Comparison of ENCODE assay signal across 14 cellular contexts in genomic region chr2:85921659-85922058, GRCh38. TPM values are rescaled to one million over a fixed set of nuclear protein-coding genes. Genes with fewer than 3 reads are reported as not detected.
DNase-seq lines count a peak whose midpoint lies in the region; ATAC-seq and TF ChIP-seq lines count a peak whose summit lies in the region.
"Had no signal": no experiment of that assay in that cellular context is flagged by ENCODE, and none has a peak within 500 bp of the region (broad histone marks: within the 10 kb centered on the region; RNA-seq: fewer than 3 reads in every experiment).

No MANE protein-coding gene starts in this region.

- TF ChIP-seq CTCF in PC-3 (conservative IDR thresholded peaks at IDR 0.05; ENCODE audit: low read depth, low read length), result no peak
- no peak for TF ChIP-seq CTCF in smooth muscle cell (IDR thresholded peaks at IDR 0.05; ENCODE audit: borderline replicate concordance, insufficient read depth, poor library complexity, severe bottlenecking)

- H3K4me1 ChIP-seq in BLaER1 treated with 17β-estradiol and CSF1 and Interleukin-3, amounts not matched to agents 10 nM and 100 nM, result peaks cover 7 to 34% (median 27%) of the 10 kb centered on the region in 10 experiments; a peak in 19 of 20 replicates
- H3K4me1 ChIP-seq in PC-3 (ENCODE audit: insufficient read depth, low read length), result peaks cover 29% of the 10 kb centered on the region
- H3K4me1 ChIP-seq in smooth muscle cell (ENCODE audit: low read depth), result peaks cover 12% of the 10 kb centered on the region

- CTCF ChIA-PET in PC-3 (lab: Charles Lee), result interaction anchor here (1.3 kb wide), 1 partner anchor 94 kb away, joined by 3 read pairs; no protein-coding TSS in a partner anchor

- no peaks in the 10 kb centered on the region for H4K20me1 ChIP-seq in BLaER1 treated with 17β-estradiol and CSF1 and Interleukin-3, amounts not matched to agents 10 nM and 100 nM
- H4K20me1 ChIP-seq in PC-3 (ENCODE audit: low read length) (no peaks in the 10 kb centered on the region), smooth muscle cell (ENCODE audit: low read depth) (no peaks in the 10 kb centered on the region)

- no peaks in the 10 kb centered on the region for H3F3A ChIP-seq in PC-3 (ENCODE audit: low read length, unreplicated experiment)
- H3F3A ChIP-seq in smooth muscle cell (ENCODE audit: low read depth), result peaks cover 11% of the 10 kb centered on the region

- peak overlapping the region in 7 of 11 experiments; percentile 54 to 72 (median 65); a peak in 13 of 22 replicates for H3K4me2 ChIP-seq in BLaER1 treated with 17β-estradiol and CSF1 and Interleukin-3, amounts not matched to agents 10 nM and 100 nM
- H3K4me2 ChIP-seq in PC-3 (ENCODE audit: low read length), result peak overlapping the region; percentile 16; the same call in 1 of the 2 replicates
- H3K4me2 ChIP-seq in smooth muscle cell, result peak overlapping the region; percentile 38

- H3K79me2 ChIP-seq in PC-3 (ENCODE audit: low read length), result no peaks in the 10 kb centered on the region
- no peaks in the 10 kb centered on the region for H3K79me2 ChIP-seq in smooth muscle cell (ENCODE audit: low read depth)

- no peak overlapping the region for H3K4me3 ChIP-seq in BLaER1 treated with 17β-estradiol and CSF1 and Interleukin-3, amounts not matched to agents 10 nM and 100 nM
- no peak overlapping the region for H3K4me3 ChIP-seq in PC-3 (ENCODE audit: low read length)
- H3K4me3 ChIP-seq in smooth muscle cell, result no peak overlapping the region

- H3K36me3 ChIP-seq in BLaER1 treated with 17β-estradiol and CSF1 and Interleukin-3, amounts not matched to agents 10 nM and 100 nM, result no peaks in the 10 kb centered on the region
- H3K36me3 ChIP-seq in PC-3 (ENCODE audit: low read depth, low read length), result no peaks in the 10 kb centered on the region
- H3K36me3 ChIP-seq in smooth muscle cell (ENCODE audit: low read depth), result no peaks in the 10 kb centered on the region

- POLR2A ChIA-PET in PC-3 (lab: Charles Lee; ENCODE audit: unreplicated experiment), result no interaction called here

- no peaks in the 10 kb centered on the region for H3K9me3 ChIP-seq in BLaER1 treated with 17β-estradiol and CSF1 and Interleukin-3, amounts not matched to agents 10 nM and 100 nM (replicated peaks in 1 of 11)
- H3K9me3 ChIP-seq in PC-3 (ENCODE audit: low read length) (no peaks in the 10 kb centered on the region), smooth muscle cell (replicated peaks; ENCODE audit: low read depth) (no peaks in the 10 kb centered on the region)

- TF ChIP-seq POLR2A in erythroblast (IDR thresholded peaks at IDR 0.05; ENCODE audit: low read length), result no peak

- no TSS peak for BruUV-seq in PC-3 (replicated peaks; lab: Mats Ljungman, UMichigan)

- DNase-seq in PC-3, result no peak
- DNase-seq in erythroblast (lab: John Stamatoyannopoulos, UW), result peak; percentile 42 to 74
- DNase-seq in smooth muscle cell (lab: John Stamatoyannopoulos, UW; ENCODE audit: unreplicated experiment), result no peak
- DNase-seq in C1 segment of cervical spinal cord (lab: John Stamatoyannopoulos, UW), result no peak
- no peak for DNase-seq in putamen (ENCODE audit: low spot score)
- DNase-seq: activated CD4-positive, alpha-beta T cell treated with anti-CD3 and anti-CD28 coated beads for 48 hours; activated naive CD8-positive, alpha-beta T cell treated with anti-CD3 and anti-CD28 coated beads, Interleukin-2, amount 10 ng/mL, durations not matched to agents 7 days and 5 days; activated T-cell treated with anti-CD3 and anti-CD28 coated beads for 4 hours; GDM1; NCI-H1105; trophoblast cell had no signal

- H3K27ac ChIP-seq in BLaER1 treated with 17β-estradiol and CSF1 and Interleukin-3, amounts not matched to agents 10 nM and 100 nM, result no peak overlapping the region
- H3K27ac ChIP-seq in PC-3 (ENCODE audit: low read length) (no peak overlapping the region), smooth muscle cell (ENCODE audit: low read depth) (no peak overlapping the region)

- H3K9me2 ChIP-seq in PC-3 (replicated peaks; ENCODE audit: low read length), result no peaks in the 10 kb centered on the region

- 0 out of 22 replicates have a peak overlapping the region, but pooled peaks of 1 of the 11 experiments have one; percentile 14 for H3K9ac ChIP-seq in BLaER1 treated with 17β-estradiol and CSF1 and Interleukin-3, amounts not matched to agents 10 nM and 100 nM
- no peak overlapping the region for H3K9ac ChIP-seq in PC-3 (ENCODE audit: low read length)
- no peak overlapping the region for H3K9ac ChIP-seq in smooth muscle cell (ENCODE audit: low read depth)

- intact Hi-C loops in PC-3 (cut with micrococcal nuclease), result no loop called here

- H2AFZ ChIP-seq in PC-3 (ENCODE audit: low read length) (no peak overlapping the region), smooth muscle cell (ENCODE audit: low read depth) (no peak overlapping the region)

- ATAC-seq in PC-3, result no peak
- no peak for ATAC-seq in GM19467 (IDR thresholded peaks at IDR 0.05; ENCODE audit: unreplicated experiment)
- ATAC-seq in esophagus mucosa, result no peak

- 37% methylated on average over 5 of the region's 5 CpGs for WGBS in smooth muscle cell (ENCODE audit: low lambda C conversion rate)

- no peaks in the 10 kb centered on the region for H3K27me3 ChIP-seq in BLaER1 treated with 17β-estradiol and CSF1 and Interleukin-3, amounts not matched to agents 10 nM and 100 nM
- H3K27me3 ChIP-seq in PC-3 (ENCODE audit: low read length), result no peaks in the 10 kb centered on the region
- H3K27me3 ChIP-seq in smooth muscle cell (ENCODE audit: low read depth), result no peaks in the 10 kb centered on the region

RNA-seq across cellular contexts. Expression of gene ST3GAL5, which starts 32.9 kb away (rescaled TPM):
- 0.87 and 0.98 TPM in 2 replicates for total RNA-seq in PC-3 (2014; rRNA removed)
- 21.3 and 26.4 TPM in 2 replicates for total RNA-seq in smooth muscle cell
- polyA plus RNA-seq in smooth muscle cell, result 10.9 and 12.3 TPM in 2 replicates
- 1.2 TPM for total RNA-seq in esophagus mucosa

Comparison
In these comparisons a context has a peak if more than half of its experiments do, and no peak if none do; other contexts are left out.
1. DNase-seq: peak in erythroblast (2 of 2); none in PC-3 (single experiment), smooth muscle cell (single experiment), C1 segment of cervical spinal cord (0 of 14) and putamen (single experiment).
2. RNA of gene ST3GAL5, which starts 32.9 kb away (total RNA-seq): 21.3 to 26.4 TPM in smooth muscle cell; 1.2 TPM in esophagus mucosa (single experiment) and 0.87 to 0.98 TPM in PC-3; every median in the first group is over 10 times any median in the second.
3. Peak in every context shown above with its lines, with median percentiles within 50 percentile points of each other: H3K4me2 ChIP-seq.